ENCODE assay signal across 19 cellular contexts in the genomic region with DNA sequence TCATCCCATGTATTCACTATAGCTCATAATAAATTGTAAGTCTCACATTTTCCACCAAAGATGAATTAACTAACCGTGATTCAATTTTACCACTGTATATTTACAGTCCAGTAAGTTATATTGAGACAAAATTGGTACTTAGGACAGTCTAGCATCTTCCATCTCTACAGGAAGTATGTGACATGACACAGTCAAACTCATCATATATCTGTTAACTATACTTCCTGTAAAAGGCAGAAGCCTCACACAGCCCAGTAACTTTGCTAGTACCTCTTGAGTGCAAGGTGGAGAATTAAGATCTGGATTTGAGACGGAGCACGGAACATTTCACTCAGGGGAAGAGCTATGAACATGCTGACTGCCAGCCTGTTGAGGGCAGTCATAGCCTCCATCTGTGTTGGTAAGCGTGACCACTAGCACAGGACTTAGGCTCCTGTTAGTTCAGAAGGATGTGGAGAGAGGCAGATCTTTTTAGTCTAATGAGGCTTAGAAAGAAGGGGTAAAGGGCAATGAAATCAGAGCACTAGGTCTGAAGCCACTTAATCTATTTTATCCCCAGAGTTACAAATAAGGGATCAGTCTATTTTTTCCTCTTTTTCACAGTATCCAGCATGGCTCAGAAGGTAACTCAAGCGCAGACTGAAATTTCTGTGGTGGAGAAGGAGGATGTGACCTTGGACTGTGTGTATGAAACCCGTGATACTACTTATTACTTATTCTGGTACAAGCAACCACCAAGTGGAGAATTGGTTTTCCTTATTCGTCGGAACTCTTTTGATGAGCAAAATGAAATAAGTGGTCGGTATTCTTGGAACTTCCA.
DNase-seq lines count a peak whose midpoint lies in the region; ATAC-seq lines count a peak whose summit lies in the region.
"Had no signal": no experiment of that assay in that cellular context is flagged by ENCODE, and none has a peak within 500 bp of the region (broad histone marks: within the 10 kb centered on the region; RNA-seq: fewer than 3 reads in every experiment).

No MANE protein-coding gene starts in this region.

- H3K4me1 Mint-ChIP-seq in activated naive CD4-positive, alpha-beta T cell treated with anti-CD3 and anti-CD28 coated beads, Interleukin-2, amount 50 U/mL, for 24 hours = peaks cover 20% of the 10 kb centered on the region
- H3K4me1 Mint-ChIP-seq in T-helper 2 cell treated with Interferon-gamma antibody and Interleukin-4, amounts not matched to agents 5 μg/mL and 100 μg/mL, for 36 hours (ENCODE audit: low read depth) = peaks cover 25% of the 10 kb centered on the region
- peaks cover 9% of the 10 kb centered on the region for H3K4me1 Mint-ChIP-seq in central memory CD8-positive, alpha-beta T cell
- H3K4me1 Mint-ChIP-seq: nephron had no signal

- H3K4me3 Mint-ChIP-seq in activated naive CD4-positive, alpha-beta T cell treated with anti-CD3 and anti-CD28 coated beads, Interleukin-2, amount 50 U/mL, for 24 hours = peak overlapping the region; percentile 87
- peak overlapping the region; percentile 84 for H3K4me3 Mint-ChIP-seq in T-helper 2 cell treated with Interferon-gamma antibody and Interleukin-4, amounts not matched to agents 5 μg/mL and 100 μg/mL, for 36 hours
- peak overlapping the region; percentile 74 for H3K4me3 Mint-ChIP-seq in central memory CD8-positive, alpha-beta T cell
- H3K4me3 Mint-ChIP-seq: nephron had no signal

- H3K27me3 Mint-ChIP-seq in activated naive CD4-positive, alpha-beta T cell treated with anti-CD3 and anti-CD28 coated beads, Interleukin-2, amount 50 U/mL, for 24 hours = no peaks in the 10 kb centered on the region
- H3K27me3 Mint-ChIP-seq in T-helper 2 cell treated with Interferon-gamma antibody and Interleukin-4, amounts not matched to agents 5 μg/mL and 100 μg/mL, for 36 hours (ENCODE audit: low read depth) = no peaks in the 10 kb centered on the region
- no peaks in the 10 kb centered on the region for H3K27me3 Mint-ChIP-seq in central memory CD8-positive, alpha-beta T cell

- no peak for DNase-seq in activated naive CD4-positive, alpha-beta T cell (lab: John Stamatoyannopoulos, UW)
- no peak for DNase-seq in T-helper 2 cell treated with Interferon-gamma antibody and Interleukin-4, amounts not matched to agents 5 μg/mL and 100 μg/mL, for 36 hours (ENCODE audit: low spot score)
- no peak for DNase-seq in central memory CD8-positive, alpha-beta T cell (ENCODE audit: low spot score in 2 of 2)
- DNase-seq in D341Med (ENCODE audit: low spot score) = no peak
- DNase-seq: IMR-90; left ventricle myocardium inferior; NCI-H1105 treated with DMSO at 0.1 percent for 48 hours; NCI-H2029 treated with DMSO at 0.1 percent for 48 hours; NCI-H82; pancreas; spleen; stimulated activated CD4-positive, alpha-beta T cell treated with anti-CD3 and anti-CD28 coated beads, Interleukin-4, amount 100 ng/mL, for 24 hours; T-helper 9 cell; thyroid gland had no signal

- peak overlapping the region; percentile 96 for H3K27ac Mint-ChIP-seq in activated naive CD4-positive, alpha-beta T cell treated with anti-CD3 and anti-CD28 coated beads, Interleukin-2, amount 50 U/mL, for 24 hours
- peak overlapping the region; percentile 92 for H3K27ac Mint-ChIP-seq in T-helper 2 cell treated with Interferon-gamma antibody and Interleukin-4, amounts not matched to agents 5 μg/mL and 100 μg/mL, for 36 hours
- peak overlapping the region; percentile 79 for H3K27ac Mint-ChIP-seq in central memory CD8-positive, alpha-beta T cell (ENCODE audit: low read depth)
- H3K27ac Mint-ChIP-seq: nephron had no signal

- H3K9me3 Mint-ChIP-seq in activated naive CD4-positive, alpha-beta T cell treated with anti-CD3 and anti-CD28 coated beads, Interleukin-2, amount 50 U/mL, for 24 hours = no peaks in the 10 kb centered on the region
- peaks cover 8% of the 10 kb centered on the region for H3K9me3 Mint-ChIP-seq in T-helper 2 cell treated with Interferon-gamma antibody and Interleukin-4, amounts not matched to agents 5 μg/mL and 100 μg/mL, for 36 hours
- H3K9me3 Mint-ChIP-seq in central memory CD8-positive, alpha-beta T cell = no peaks in the 10 kb centered on the region

- H3K36me3 Mint-ChIP-seq in activated naive CD4-positive, alpha-beta T cell treated with anti-CD3 and anti-CD28 coated beads, Interleukin-2, amount 50 U/mL, for 24 hours = no peaks in the 10 kb centered on the region
- peaks cover 10% of the 10 kb centered on the region for H3K36me3 Mint-ChIP-seq in T-helper 2 cell treated with Interferon-gamma antibody and Interleukin-4, amounts not matched to agents 5 μg/mL and 100 μg/mL, for 36 hours (ENCODE audit: low read depth)
- peaks cover 6% of the 10 kb centered on the region for H3K36me3 Mint-ChIP-seq in central memory CD8-positive, alpha-beta T cell (ENCODE audit: insufficient read depth)

- ATAC-seq in central memory CD8-positive, alpha-beta T cell (replicated peaks; ENCODE audit: extremely low read depth, poor library complexity, severe bottlenecking) = peak; percentile 69
- ATAC-seq in GM21529 (IDR thresholded peaks at IDR 0.05; ENCODE audit: unreplicated experiment) = no peak
- ATAC-seq in HG02759 (IDR thresholded peaks at IDR 0.05; ENCODE audit: unreplicated experiment) = no peak
- ATAC-seq: HCT116, pancreas had no signal
